ENCODE assay signal across 1 cellular context in the genomic region with DNA sequence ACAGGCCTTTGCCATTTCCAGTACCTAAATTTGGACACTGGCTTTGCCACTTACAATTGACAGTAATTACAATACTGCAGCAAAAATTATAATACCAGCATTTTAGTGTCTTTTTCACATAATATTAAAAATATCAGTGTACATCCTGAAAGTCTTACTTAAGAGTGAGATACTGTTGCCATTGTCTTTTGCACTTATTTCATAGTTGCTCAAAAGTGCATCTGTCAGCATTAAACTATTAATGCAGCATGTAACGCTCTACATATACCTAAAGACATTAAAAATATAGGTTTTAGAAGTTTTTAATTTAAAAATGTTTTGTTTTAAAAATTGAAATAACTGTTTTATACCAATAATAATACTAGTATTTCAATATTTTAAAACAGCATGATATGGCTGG. TPM values are rescaled to one million over a fixed set of nuclear protein-coding genes. Genes with fewer than 3 reads are reported as not detected.
"Had no signal": no experiment of that assay in that cellular context is flagged by ENCODE, and none has a peak within 500 bp of the region (broad histone marks: within the 10 kb centered on the region; RNA-seq: fewer than 3 reads in every experiment).

No MANE protein-coding gene starts in this region.

RNA-seq across cellular contexts. Expression of a gene that starts 39.5 kb away (rescaled TPM):
- total RNA-seq: RPMI7951 had no signal
